ENCODE assay signal across 8 cellular contexts in the genomic region with DNA sequence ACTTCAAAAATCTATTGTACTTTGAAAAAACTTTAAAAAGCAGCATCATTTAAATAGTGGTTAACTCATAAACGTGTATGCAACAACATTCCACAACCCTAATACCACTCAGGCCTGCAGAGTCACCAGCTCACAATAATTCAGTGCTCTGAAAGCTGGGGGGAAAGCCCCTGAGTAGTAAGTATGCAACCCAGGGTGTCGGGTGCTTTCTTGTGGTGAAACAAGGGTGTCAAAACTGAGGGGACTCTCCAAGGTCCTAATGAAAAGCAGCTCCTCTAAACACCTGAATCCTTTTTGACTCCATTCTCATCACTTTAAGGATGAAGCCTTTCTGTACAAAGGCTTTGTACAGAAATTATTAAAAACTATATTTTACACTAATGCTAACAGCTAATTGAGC. TPM values are rescaled to one million over a fixed set of nuclear protein-coding genes. Genes with fewer than 3 reads are reported as not detected.
DNase-seq lines count a peak whose midpoint lies in the region; ATAC-seq and TF ChIP-seq lines count a peak whose summit lies in the region.
"Had no signal": no experiment of that assay in that cellular context is flagged by ENCODE, and none has a peak within 500 bp of the region (broad histone marks: within the 10 kb centered on the region; RNA-seq: fewer than 3 reads in every experiment).

No MANE protein-coding gene starts in this region.

- H3K36me3 Mint-ChIP-seq in stimulated activated naive B cell treated with anti-CD40 and anti-IgM and Interleukin-4, amounts not matched to agents 10 μg/mL and 1 μg/mL and 100 μg/mL, for 72 hours, result peaks cover 30 to 41% of the 10 kb centered on the region in 2 donors
- peaks cover 46 to 58% of the 10 kb centered on the region in 2 donors for H3K36me3 Mint-ChIP-seq in CD14-positive monocyte

- no peak overlapping the region for H3K4me3 Mint-ChIP-seq in stimulated activated naive B cell treated with anti-CD40 and anti-IgM and Interleukin-4, amounts not matched to agents 10 μg/mL and 1 μg/mL and 100 μg/mL, for 72 hours
- no peak overlapping the region for H3K4me3 Mint-ChIP-seq in CD14-positive monocyte

- H3K4me1 Mint-ChIP-seq in stimulated activated naive B cell treated with anti-CD40 and anti-IgM and Interleukin-4, amounts not matched to agents 10 μg/mL and 1 μg/mL and 100 μg/mL, for 72 hours, result peaks cover 2 to 15% of the 10 kb centered on the region in 2 donors
- H3K4me1 Mint-ChIP-seq in CD14-positive monocyte, result peaks cover 7% of the 10 kb centered on the region

- peak; percentile 83 for DNase-seq in activated effector memory CD4-positive, alpha-beta T cell treated with anti-CD3 and anti-CD28 coated beads, Interleukin-2, amount 50 U/mL, for 16 hours
- DNase-seq in stimulated activated naive B cell treated with anti-CD40 and anti-IgM and Interleukin-4, amounts not matched to agents 10 μg/mL and 1 μg/mL and 100 μg/mL, for 72 hours, result peak; percentile 62
- DNase-seq in pons (ENCODE audit: low spot score) (no peak), RPMI8226 (no peak), CD14-positive monocyte (ENCODE audit: low spot score) (no peak)
- DNase-seq: NCI-H510A had no signal

- no peaks in the 10 kb centered on the region for H3K27me3 Mint-ChIP-seq in stimulated activated naive B cell treated with anti-CD40 and anti-IgM and Interleukin-4, amounts not matched to agents 10 μg/mL and 1 μg/mL and 100 μg/mL, for 72 hours
- no peaks in the 10 kb centered on the region for H3K27me3 Mint-ChIP-seq in CD14-positive monocyte (ENCODE audit: low read depth in 3 of 3)

- no peaks in the 10 kb centered on the region for H3K9me3 Mint-ChIP-seq in stimulated activated naive B cell treated with anti-CD40 and anti-IgM and Interleukin-4, amounts not matched to agents 10 μg/mL and 1 μg/mL and 100 μg/mL, for 72 hours
- no peaks in the 10 kb centered on the region for H3K9me3 Mint-ChIP-seq in CD14-positive monocyte

- TF ChIP-seq CTCF in CD14-positive monocyte (IDR thresholded peaks at IDR 0.05), result no peak

- peak; percentile 90 for ATAC-seq in GM21381 (IDR thresholded peaks at IDR 0.05; ENCODE audit: unreplicated experiment)
- peak; percentile 93 for ATAC-seq in HG03565 (IDR thresholded peaks at IDR 0.05; ENCODE audit: unreplicated experiment)
- ATAC-seq in stimulated activated naive B cell treated with anti-CD40 and anti-IgM and Interleukin-4, amounts not matched to agents 10 μg/mL and 1 μg/mL and 100 μg/mL, for 72 hours (replicated peaks), result peak; percentile 100

- intact Hi-C loops in CD14-positive monocyte (cut with micrococcal nuclease), result no loop called here

- H3K27ac Mint-ChIP-seq in stimulated activated naive B cell treated with anti-CD40 and anti-IgM and Interleukin-4, amounts not matched to agents 10 μg/mL and 1 μg/mL and 100 μg/mL, for 72 hours, result peak overlapping the region; percentile 14
- H3K27ac Mint-ChIP-seq in CD14-positive monocyte, result no peak overlapping the region

RNA-seq across cellular contexts. Expression of a gene that starts 33.7 kb away (rescaled TPM):
- 10 to 100 TPM; 66.4 to 68.9 TPM for polyA plus RNA-seq in CD14-positive monocyte

RNA-seq across cellular contexts. Expression of a gene that starts 34.2 kb away (rescaled TPM):
- polyA plus RNA-seq in CD14-positive monocyte, result 1 to 10 TPM; 7.5 to 8.0 TPM

RNA-seq across cellular contexts. Expression of a gene that starts 42.2 kb away (rescaled TPM):
- 10 to 100 TPM; 71.7 to 85.9 TPM for polyA plus RNA-seq in CD14-positive monocyte

RNA-seq across cellular contexts. Expression of a gene that starts 50.4 kb away (rescaled TPM):
- polyA plus RNA-seq in CD14-positive monocyte, result 10 to 100 TPM; 11.0 to 11.2 TPM

Comparison
In these comparisons a context has a peak if more than half of its experiments do, and no peak if none do; other contexts are left out.
1. DNase-seq: peak in activated effector memory CD4-positive, alpha-beta T cell treated with anti-CD3 and anti-CD28 coated beads, Interleukin-2, amount 50 U/mL, for 16 hours (single experiment) and stimulated activated naive B cell treated with anti-CD40 and anti-IgM and Interleukin-4, amounts not matched to agents 10 μg/mL and 1 μg/mL and 100 μg/mL, for 72 hours (single experiment); none in pons (single experiment), RPMI8226 (single experiment) and CD14-positive monocyte (single experiment).
2. Peak in every context shown above with its lines, with median percentiles within 50 percentile points of each other: ATAC-seq.